In genomic region chr2:132581917-132582316, GRCh38 we compare ENCODE assay signal across 13 cellular contexts.
DNase-seq lines count a peak whose midpoint lies in the region; ATAC-seq and TF ChIP-seq lines count a peak whose summit lies in the region.
"Had no signal": no experiment of that assay in that cellular context is flagged by ENCODE, and none has a peak within 500 bp of the region (broad histone marks: within the 10 kb centered on the region; RNA-seq: fewer than 3 reads in every experiment).

No MANE protein-coding gene starts in this region.

- dilution Hi-C loops in IMR-90 (cut with HindIII; ENCODE audit: low sequenced_read_pairs, unreplicated experiment): no loop called here

- H4K91ac ChIP-seq in IMR-90 (ENCODE audit: insufficient read depth, low read depth, low read length): no peak overlapping the region

- CTCF ChIA-PET in IMR-90 (lab: Yijun Ruan, JAX): no interaction called here

- no CpG with 5 or more reads among the region's 8 CpGs for WGBS in IMR-90 (ENCODE audit: extremely low coverage in 2 of 2, insufficient read length in 1 of 2), 2 experiments

- no peak overlapping the region for H2BK120ac ChIP-seq in IMR-90 (ENCODE audit: low read depth, low read length)

- H2AK5ac ChIP-seq in IMR-90 (ENCODE audit: low read depth, low read length): no peak overlapping the region

- TF ChIP-seq POLR2A in IMR-90 (IDR thresholded peaks at IDR 0.05; ENCODE audit: low read depth, low read length): no peak

- in situ Hi-C loops in IMR-90 (cut with MboI; ENCODE audit: low sequenced_read_pairs): no loop called here

- H3K14ac ChIP-seq in IMR-90 (replicated peaks; ENCODE audit: low read depth, low read length): no peak overlapping the region

- H4K5ac ChIP-seq in IMR-90 (ENCODE audit: low read depth, low read length): no peak overlapping the region

- no peak overlapping the region for H2BK5ac ChIP-seq in IMR-90 (ENCODE audit: low read depth, low read length, poor library complexity, severe bottlenecking)

- BruUV-seq in IMR-90 (replicated peaks; lab: Mats Ljungman, UMichigan): no TSS peak

- no peak overlapping the region for H3K4me3 ChIP-seq in IMR-90 (ENCODE audit: insufficient read depth, low read depth, low read length)
- H3K4me3 ChIP-seq in skeletal muscle cell (ENCODE audit: low read depth, low read length): no peak overlapping the region
- H3K4me3 ChIP-seq: PC-9 had no signal

- no peaks in the 10 kb centered on the region for H4K20me1 ChIP-seq in IMR-90 (ENCODE audit: insufficient read depth, low read length)

- H3K56ac ChIP-seq in IMR-90 (ENCODE audit: extremely low read depth, insufficient read depth, low read length): no peak overlapping the region

- no peaks in the 10 kb centered on the region for H3K9me3 ChIP-seq in IMR-90 (ENCODE audit: control insufficient read depth, insufficient read depth, low read length)

- no peak overlapping the region for H2AFZ ChIP-seq in IMR-90 (replicated peaks; ENCODE audit: low read length, poor library complexity)
- H2AFZ ChIP-seq: PC-9 had no signal

- no peak overlapping the region for H3K9ac ChIP-seq in IMR-90 (ENCODE audit: low read depth, low read length)

- TF ChIP-seq RAD21 in IMR-90 (IDR thresholded peaks at IDR 0.05; ENCODE audit: low read length): no peak

- ATAC-seq in IMR-90 (ENCODE audit: low read depth) (no peak), SK-N-SH treated with all-trans-retinoic acid at 6 μM for 48 hours (no peak), GM19452 (IDR thresholded peaks at IDR 0.05; ENCODE audit: unreplicated experiment) (no peak)
- ATAC-seq: CD8-positive, alpha-beta T cell had no signal

- H2BK20ac ChIP-seq in IMR-90 (ENCODE audit: low read depth, low read length): no peak overlapping the region

- TF ChIP-seq CTCF in IMR-90 (conservative IDR thresholded peaks at IDR 0.05; ENCODE audit: low read depth, low read length): no peak

- H3K36me3 ChIP-seq in IMR-90 (ENCODE audit: control insufficient read depth, insufficient read depth, low read length): no peaks in the 10 kb centered on the region

- peaks cover 3% of the 10 kb centered on the region for H3K4me1 ChIP-seq in IMR-90 (ENCODE audit: control insufficient read depth, insufficient read depth, low read length)

- no peak overlapping the region for H3K23ac ChIP-seq in IMR-90 (ENCODE audit: low read depth, low read length)

- intact Hi-C loops in IMR-90 (cut with micrococcal nuclease): no loop called here

- H3K4me2 ChIP-seq in IMR-90 (ENCODE audit: low read depth, low read length): no peak overlapping the region
- H3K4me2 ChIP-seq: PC-9 had no signal

- H2BK15ac ChIP-seq in IMR-90 (ENCODE audit: low read depth, low read length): no peak overlapping the region

- DNase-seq in IMR-90 (no peak), NCI-H2171 treated with DMSO at 0.1 percent for 48 hours (lab: John Stamatoyannopoulos, UW) (peak; percentile 69), cerebellar cortex (ENCODE audit: low spot score) (peak; percentile 15), skeletal muscle cell (ENCODE audit: low read depth) (peak; percentile 5), SIG-M5 treated with dmso at 0.1 percent for 504 hours (lab: John Stamatoyannopoulos, UW; ENCODE audit: unreplicated experiment) (no peak)
- no peak for DNase-seq in stimulated activated naive CD4-positive, alpha-beta T cell (lab: John Stamatoyannopoulos, UW)
- DNase-seq: activated naive CD8-positive, alpha-beta T cell treated with anti-CD3 and anti-CD28 coated beads, Interleukin-2, amount 10 ng/mL, durations not matched to agents 7 days and 5 days; cortex of kidney; stimulated activated CD4-positive, alpha-beta T cell treated with anti-CD3 and anti-CD28 coated beads, Interleukin-15, amount 100 ng/mL, for 24 hours had no signal

- no peak overlapping the region for H3K4ac ChIP-seq in IMR-90 (ENCODE audit: low read depth, low read length)

- H3K9me1 ChIP-seq in IMR-90 (ENCODE audit: insufficient read depth, low read length): no peaks in the 10 kb centered on the region

- peak overlapping the region; percentile 42 for H2AK9ac ChIP-seq in IMR-90 (replicated peaks; ENCODE audit: low read depth, low read length, poor library complexity)

- no peak overlapping the region for H3K18ac ChIP-seq in IMR-90 (ENCODE audit: low read depth, low read length)

- no peak overlapping the region for H3K27ac ChIP-seq in IMR-90 (ENCODE audit: insufficient read depth, low read length)
- H3K27ac ChIP-seq: PC-9 had no signal

- no peak overlapping the region for H4K8ac ChIP-seq in IMR-90 (ENCODE audit: low read depth in 2 of 2, low read length in 2 of 2)

- no peaks in the 10 kb centered on the region for H3K79me1 ChIP-seq in IMR-90 (ENCODE audit: low read depth in 1 of 2, low read length in 2 of 2)

- peaks cover 11% of the 10 kb centered on the region for H3K27me3 ChIP-seq in IMR-90 (ENCODE audit: control insufficient read depth, insufficient read depth, low read length)

- POLR2A ChIA-PET in IMR-90 (lab: Charles Lee; ENCODE audit: unreplicated experiment): no interaction called here

TF ChIP-seq in IMR-90, 13 proteins besides CTCF, POLR2A, EP300 and RAD21:
- no peak for TF ChIP-seq MXI1 (IDR thresholded peaks at IDR 0.05; ENCODE audit: borderline replicate concordance, low read depth, low read length)
- no peak for TF ChIP-seq CHD1 (IDR thresholded peaks at IDR 0.05; ENCODE audit: low read depth, low read length)
- TF ChIP-seq MAZ (IDR thresholded peaks at IDR 0.05; ENCODE audit: borderline replicate concordance, low read depth, low read length): no peak
- no peak for TF ChIP-seq USF2 (IDR thresholded peaks at IDR 0.05; ENCODE audit: low read depth, low read length)
- no peak for TF ChIP-seq RCOR1 (IDR thresholded peaks at IDR 0.05; ENCODE audit: insufficient replicate concordance, low read length)
- no peak for TF ChIP-seq MAFK (IDR thresholded peaks at IDR 0.05; ENCODE audit: low read depth, low read length)
- TF ChIP-seq ELK1 (IDR thresholded peaks at IDR 0.05; ENCODE audit: borderline replicate concordance, low read depth, low read length): no peak
- TF ChIP-seq SMC3 (IDR thresholded peaks at IDR 0.05; ENCODE audit: low read depth, low read length): no peak
- no peak for TF ChIP-seq BHLHE40 (IDR thresholded peaks at IDR 0.05; ENCODE audit: low read depth, low read length)
- TF ChIP-seq NFE2L2 (IDR thresholded peaks at IDR 0.05; ENCODE audit: low read depth, low read length): no peak
- no peak for TF ChIP-seq FOS (IDR thresholded peaks at IDR 0.05; ENCODE audit: low read depth, low read length)
- TF ChIP-seq RFX5 (IDR thresholded peaks at IDR 0.05; ENCODE audit: low read depth, low read length): no peak
- no peak for TF ChIP-seq CEBPB (IDR thresholded peaks at IDR 0.05; ENCODE audit: low read depth, low read length)

TF ChIP-seq in SK-N-SH treated with all-trans-retinoic acid at 6 μM for 48 hours, 23 proteins besides CTCF, POLR2A, EP300 and RAD21 (continues in another document):
- TF ChIP-seq CSDC2 (CRISPR knock-in tag; IDR thresholded peaks at IDR 0.05): no peak
- TF ChIP-seq TSHZ2 (CRISPR knock-in tag; IDR thresholded peaks at IDR 0.05): no peak
- no peak for TF ChIP-seq GLIS3 (CRISPR knock-in tag; IDR thresholded peaks at IDR 0.05)
- no peak for TF ChIP-seq RARB (CRISPR knock-in tag; IDR thresholded peaks at IDR 0.05)
- TF ChIP-seq SNAI2 (CRISPR knock-in tag; IDR thresholded peaks at IDR 0.05): no peak
- TF ChIP-seq ZNF565 (CRISPR knock-in tag; conservative IDR thresholded peaks at IDR 0.05; ENCODE audit: low read depth): no peak
- TF ChIP-seq TOX (CRISPR knock-in tag; IDR thresholded peaks at IDR 0.05; ENCODE audit: borderline replicate concordance): no peak
- TF ChIP-seq CSRNP3 (CRISPR knock-in tag; IDR thresholded peaks at IDR 0.05): no peak
- no peak for TF ChIP-seq TCF4 (CRISPR knock-in tag; IDR thresholded peaks at IDR 0.05; ENCODE audit: borderline replicate concordance)
- TF ChIP-seq ARNTL (CRISPR knock-in tag; IDR thresholded peaks at IDR 0.05; ENCODE audit: borderline replicate concordance, low read depth): no peak

Comparison
In these comparisons a context has a peak if more than half of its experiments do, and no peak if none do; other contexts are left out.
1. DNase-seq: peak in NCI-H2171 treated with DMSO at 0.1 percent for 48 hours (single experiment), cerebellar cortex (single experiment) and skeletal muscle cell (single experiment); none in IMR-90 (single experiment), SIG-M5 treated with dmso at 0.1 percent for 504 hours (single experiment) and stimulated activated naive CD4-positive, alpha-beta T cell (0 of 6).